18 cellular contexts compared by ENCODE assay signal in genomic region chr12:68482014-68482413, GRCh38.
DNase-seq lines count a peak whose midpoint lies in the region; ATAC-seq and TF ChIP-seq lines count a peak whose summit lies in the region.
"Had no signal": no experiment of that assay in that cellular context is flagged by ENCODE, and none has a peak within 500 bp of the region (broad histone marks: within the 10 kb centered on the region; RNA-seq: fewer than 3 reads in every experiment).

No MANE protein-coding gene starts in this region.

- peak overlapping the region; percentile 87 to 98 for H3K27ac Mint-ChIP-seq in stimulated activated naive CD8-positive, alpha-beta T cell treated with anti-CD3 and anti-CD28 coated beads, Interleukin-15, amount 100 ng/mL, for 72 hours
- H3K27ac Mint-ChIP-seq: progenitor cell of endocrine pancreas had no signal

- peak overlapping the region in 1 of 2 donors; percentile 30 for H3K4me3 Mint-ChIP-seq in stimulated activated naive CD8-positive, alpha-beta T cell treated with anti-CD3 and anti-CD28 coated beads, Interleukin-15, amount 100 ng/mL, for 72 hours

- no peak for TF ChIP-seq CTCF in Panc1 (IDR thresholded peaks at IDR 0.05)

- H3K4me3 ChIP-seq in Panc1 (ENCODE audit: low read depth in 2 of 2, low read length in 2 of 2) = no peak overlapping the region

- in situ Hi-C loops in Panc1 (cut with HindIII; ENCODE audit: low pct_unique_long_range_greater_than_20kb, low sequenced_read_pairs) = no loop called here

- H3K9me3 Mint-ChIP-seq in stimulated activated naive CD8-positive, alpha-beta T cell treated with anti-CD3 and anti-CD28 coated beads, Interleukin-15, amount 100 ng/mL, for 72 hours = peaks cover 0 to 10% of the 10 kb centered on the region in 2 donors

- peak overlapping the region; percentile 77 for H3K27ac ChIP-seq in Panc1 (ENCODE audit: low read length)
- H3K27ac ChIP-seq: epithelial cell of prostate had no signal

- no peaks in the 10 kb centered on the region; the same call in 1 of the 2 replicates for H3K9me3 ChIP-seq in Panc1 (ENCODE audit: control insufficient read depth, insufficient read depth, low read depth, low read length)

- POLR2A ChIA-PET in Panc1 (lab: Charles Lee) = no interaction called here

- DNase-seq in Right ventricle myocardium superior (no peak), left cardiac atrium (no peak), Panc1 (ENCODE audit: low read depth, low spot score) (no peak), fibroblast of gingiva (ENCODE audit: low read depth) (peak; percentile 28), superior temporal gyrus (ENCODE audit: extremely low spot score) (no peak), NCI-H82 (lab: John Stamatoyannopoulos, UW) (no peak)
- DNase-seq in stimulated activated naive CD8-positive, alpha-beta T cell treated with anti-CD3 and anti-CD28 coated beads, Interleukin-15, amount 100 ng/mL, for 72 hours = no peak
- DNase-seq: activated CD4-positive, alpha-beta T cell treated with anti-CD3 and anti-CD28 coated beads for 4 hours; activated effector memory CD4-positive, alpha-beta T cell treated with anti-CD3 and anti-CD28 coated beads, Interleukin-2, amount 50 U/mL, for 16 hours; cortex of kidney; kidney glomerular epithelial cell; NCI-H1092; NCI-H2171; RPMI8226; stimulated activated CD4-positive, alpha-beta T cell treated with anti-CD3 and anti-CD28 coated beads, Interleukin-15, amount 100 ng/mL, for 24 hours had no signal

- H3K36me3 ChIP-seq in Panc1 (ENCODE audit: control insufficient read depth, insufficient read depth, low read length) = no peaks in the 10 kb centered on the region

- H3K4me1 Mint-ChIP-seq in stimulated activated naive CD8-positive, alpha-beta T cell treated with anti-CD3 and anti-CD28 coated beads, Interleukin-15, amount 100 ng/mL, for 72 hours = peaks cover 43% of the 10 kb centered on the region

- CTCF ChIA-PET in Panc1 (lab: Charles Lee) = no interaction called here

- H3K4me1 ChIP-seq in Panc1 (ENCODE audit: control insufficient read depth, insufficient read depth, low read length) = peaks cover 12% of the 10 kb centered on the region

- ATAC-seq in Right ventricle myocardium superior (ENCODE audit: poor library complexity) (peak; percentile 22), left cardiac atrium (no peak), Panc1 (no peak), HG03460 (IDR thresholded peaks at IDR 0.05; ENCODE audit: unreplicated experiment) (no peak)
- no peak for ATAC-seq in stimulated activated naive CD8-positive, alpha-beta T cell treated with anti-CD3 and anti-CD28 coated beads, Interleukin-15, amount 100 ng/mL, for 72 hours

- H3K27me3 Mint-ChIP-seq in stimulated activated naive CD8-positive, alpha-beta T cell treated with anti-CD3 and anti-CD28 coated beads, Interleukin-15, amount 100 ng/mL, for 72 hours = no peaks in the 10 kb centered on the region

- BruUV-seq in Panc1 (replicated peaks; lab: Mats Ljungman, UMichigan) = no TSS peak

- no peaks in the 10 kb centered on the region for H3K27me3 ChIP-seq in Panc1 (ENCODE audit: control insufficient read depth, insufficient read depth, low read length)

- intact Hi-C loops in Right ventricle myocardium superior (cut with DNase I) = no loop called here
- intact Hi-C loops in left cardiac atrium (cut with DNase I) = no loop called here
- intact Hi-C loops in Panc1 (cut with micrococcal nuclease; ENCODE audit: unreplicated experiment) = no loop called here
